ENCODE assay signal across 8 cellular contexts in genomic region chr12:64696065-64696741, GRCh38.
DNase-seq lines count a peak whose midpoint lies in the region; ATAC-seq, FAIRE-seq and TF ChIP-seq lines count a peak whose summit lies in the region.

No MANE protein-coding gene starts in this region.

- H3K27ac ChIP-seq in A549: peak overlapping the region; percentile 38 to 49; a peak in 5 of 6 replicates

- TF ChIP-seq EP300 in A549 (IDR thresholded peaks at IDR 0.05): no peak

- no peaks in the 10 kb centered on the region for H3K9me3 ChIP-seq in A549

- no peak overlapping the region for H3K4me3 Mint-ChIP-seq in stimulated activated naive B cell treated with anti-CD40 and anti-IgM and Interleukin-4, amounts not matched to agents 10 μg/mL and 1 μg/mL and 100 μg/mL, for 72 hours

- DNase-seq in A549 (ENCODE audit: low read depth in 1 of 2, low spot score in 1 of 2) (peak; percentile 42 to 53), SK-MEL-5 (ENCODE audit: low read depth, low spot score) (peak; percentile 51), foreskin melanocyte (peak; percentile 23), occipital lobe (lab: John Stamatoyannopoulos, UW) (no peak), NCI-H1048 (lab: John Stamatoyannopoulos, UW) (no peak)
- DNase-seq in stimulated activated naive B cell treated with anti-CD40 and anti-IgM and Interleukin-4, amounts not matched to agents 10 μg/mL and 1 μg/mL and 100 μg/mL, for 72 hours: no peak

- FAIRE-seq in A549 (lab: Jason Lieb, UNC): peak; percentile 78
- FAIRE-seq in G401.6 (lab: Jason Lieb, UNC): peak; percentile 81

- peak; percentile 82 to 92 for TF ChIP-seq RAD21 in A549 (conservative IDR thresholded peaks at IDR 0.05 in 1 of 2, IDR thresholded peaks at IDR 0.05 in 1 of 2)

- H3K4me3 ChIP-seq in A549: no peak overlapping the region

- peak overlapping the region; percentile 51 for H3K27ac Mint-ChIP-seq in stimulated activated naive B cell treated with anti-CD40 and anti-IgM and Interleukin-4, amounts not matched to agents 10 μg/mL and 1 μg/mL and 100 μg/mL, for 72 hours

- TF ChIP-seq POLR2A in A549 (IDR thresholded peaks at IDR 0.05; ENCODE audit: low read length): no peak

- H3K36me3 Mint-ChIP-seq in stimulated activated naive B cell treated with anti-CD40 and anti-IgM and Interleukin-4, amounts not matched to agents 10 μg/mL and 1 μg/mL and 100 μg/mL, for 72 hours: peaks cover 45 to 51% of the 10 kb centered on the region in 2 donors

- H3K27me3 Mint-ChIP-seq in stimulated activated naive B cell treated with anti-CD40 and anti-IgM and Interleukin-4, amounts not matched to agents 10 μg/mL and 1 μg/mL and 100 μg/mL, for 72 hours: no peaks in the 10 kb centered on the region

- peaks cover 21% of the 10 kb centered on the region for H3K4me1 ChIP-seq in A549

- CTCF ChIA-PET in A549 (lab: Yijun Ruan, JAX): interaction anchor here (0.6 to 12.2 kb wide), 35 partner anchors 8 to 893 kb away, joined by 3 to 342 read pairs (median 4); partner anchors contain the start of gene RASSF3

- 33% methylated on average over 1 of the region's 1 CpG for WGBS in A549 (ENCODE audit: missing lambda C conversion rate)

- POLR2A ChIA-PET in A549 (lab: Yijun Ruan, JAX): no interaction called here

- peak; percentile 78 for TF ChIP-seq CTCF in A549 (IDR thresholded peaks at IDR 0.05)

- peak; percentile 11 to 45; a peak in 3 of 6 replicates for ATAC-seq in A549
- ATAC-seq in stimulated activated naive B cell treated with anti-CD40 and anti-IgM and Interleukin-4, amounts not matched to agents 10 μg/mL and 1 μg/mL and 100 μg/mL, for 72 hours (replicated peaks): peak in 1 of 2 donors; percentile 30
- no peak for ATAC-seq in HG02759 (IDR thresholded peaks at IDR 0.05; ENCODE audit: unreplicated experiment)

- peak overlapping the region; percentile 20; the same call in 2 of the 3 replicates for H3K4me2 ChIP-seq in A549

- H3K4me1 Mint-ChIP-seq in stimulated activated naive B cell treated with anti-CD40 and anti-IgM and Interleukin-4, amounts not matched to agents 10 μg/mL and 1 μg/mL and 100 μg/mL, for 72 hours: peaks cover 28 to 44% of the 10 kb centered on the region in 2 donors

- in situ Hi-C loops in SK-MEL-5 (cut with HindIII; ENCODE audit: low pct_unique_long_range_greater_than_20kb, low sequenced_read_pairs): no loop called here

- H3K9me3 Mint-ChIP-seq in stimulated activated naive B cell treated with anti-CD40 and anti-IgM and Interleukin-4, amounts not matched to agents 10 μg/mL and 1 μg/mL and 100 μg/mL, for 72 hours: no peaks in the 10 kb centered on the region

TF ChIP-seq in A549, 52 proteins besides CTCF, POLR2A, EP300 and RAD21:
- no peak for TF ChIP-seq FOSB (CRISPR knock-in tag; IDR thresholded peaks at IDR 0.05)
- TF ChIP-seq JUN (IDR thresholded peaks at IDR 0.05): no peak
- peak; percentile 85 for TF ChIP-seq SMC3 (IDR thresholded peaks at IDR 0.05)

Comparison
In these comparisons a context has a peak if more than half of its experiments do, and no peak if none do; other contexts are left out.
1. DNase-seq: peak in A549 (2 of 2), SK-MEL-5 (single experiment) and foreskin melanocyte (single experiment); none in stimulated activated naive B cell treated with anti-CD40 and anti-IgM and Interleukin-4, amounts not matched to agents 10 μg/mL and 1 μg/mL and 100 μg/mL, for 72 hours (single experiment), occipital lobe (single experiment) and NCI-H1048 (single experiment).